1 cellular context compared by ENCODE assay signal in genomic region chr17:82097187-82097918, GRCh38.
TF ChIP-seq lines count a peak whose summit lies in the region.

No MANE protein-coding gene starts in this region.

TF ChIP-seq in K562, 482 proteins besides CTCF, POLR2A, EP300 and RAD21 (continued from another document and continues in another):
- TF ChIP-seq ATF6 (CRISPR knock-in tag; IDR thresholded peaks at IDR 0.05) (no peak), TAF7 (tag; IDR thresholded peaks at IDR 0.05) (no peak), STAG1 (CRISPR knock-in tag; IDR thresholded peaks at IDR 0.05; ENCODE audit: borderline replicate concordance) (no peak), GTF2F1 (IDR thresholded peaks at IDR 0.05; ENCODE audit: low read depth, low read length) (no peak), RFX1 (IDR thresholded peaks at IDR 0.05) (no peak), SREBF2 (CRISPR knock-in tag; IDR thresholded peaks at IDR 0.05) (no peak), DMBX1 (CRISPR knock-in tag; IDR thresholded peaks at IDR 0.05; ENCODE audit: borderline replicate concordance) (no peak), PHF8 (IDR thresholded peaks at IDR 0.05; ENCODE audit: borderline replicate concordance, low read length) (peak; percentile 10; the same call in 1 of the 2 replicates), TBL1XR1 (IDR thresholded peaks at IDR 0.05; ENCODE audit: low read length in 2 of 2) (no peak), RBM25 (IDR thresholded peaks at IDR 0.05; ENCODE audit: low read depth, low read length, severe bottlenecking) (no peak), RBM17 (IDR thresholded peaks at IDR 0.05; ENCODE audit: borderline replicate concordance, low read depth, low read length) (no peak), TGIF2 (CRISPR knock-in tag; IDR thresholded peaks at IDR 0.05) (peak; percentile 12; the same call in 1 of the 2 replicates), RBFOX2 (IDR thresholded peaks at IDR 0.05; ENCODE audit: low read depth, low read length) (peak; percentile 82), ATF4 (CRISPR knock-in tag; IDR thresholded peaks at IDR 0.05) (no peak), ZFP30 (CRISPR knock-in tag; IDR thresholded peaks at IDR 0.05; ENCODE audit: borderline replicate concordance) (no peak), ZBTB26 (CRISPR knock-in tag; IDR thresholded peaks at IDR 0.05) (no peak), THRA (IDR thresholded peaks at IDR 0.05) (no peak), MBD2 (IDR thresholded peaks at IDR 0.05; ENCODE audit: borderline replicate concordance, low read depth) (no peak), ZC3H8 (IDR thresholded peaks at IDR 0.05) (no peak), STAT5B (CRISPR knock-in tag; IDR thresholded peaks at IDR 0.05) (no peak), SMC3 (conservative IDR thresholded peaks at IDR 0.05; ENCODE audit: insufficient read depth, low read depth, low read length) (no peak), RBM34 (IDR thresholded peaks at IDR 0.05; ENCODE audit: borderline replicate concordance, insufficient read depth, low read length) (no peak), KDM1A (IDR thresholded peaks at IDR 0.05) (no peak; a peak in 1 of 4 replicates), NCOR1 (IDR thresholded peaks at IDR 0.05) (no peak), SMARCA5 (IDR thresholded peaks at IDR 0.05) (no peak), SRSF1 (IDR thresholded peaks at IDR 0.05; ENCODE audit: low read depth, low read length) (no peak), ZNF398 (CRISPR knock-in tag; IDR thresholded peaks at IDR 0.05) (no peak), MAFF (IDR thresholded peaks at IDR 0.05; ENCODE audit: low read length) (no peak), MYBL2 (IDR thresholded peaks at IDR 0.05; ENCODE audit: low read depth) (no peak), MYBL2 (CRISPR knock-in tag; IDR thresholded peaks at IDR 0.05; ENCODE audit: borderline replicate concordance) (no peak), FOXK1 (CRISPR knock-in tag; IDR thresholded peaks at IDR 0.05; ENCODE audit: borderline replicate concordance) (no peak), LCOR (CRISPR knock-in tag; IDR thresholded peaks at IDR 0.05) (no peak), ZNF263 (CRISPR knock-in tag; IDR thresholded peaks at IDR 0.05; ENCODE audit: borderline replicate concordance) (no peak), NEUROD1 (IDR thresholded peaks at IDR 0.05; ENCODE audit: borderline replicate concordance, low read depth, low read length, partially characterized antibody) (no peak)
- TF ChIP-seq, protein P1, sequence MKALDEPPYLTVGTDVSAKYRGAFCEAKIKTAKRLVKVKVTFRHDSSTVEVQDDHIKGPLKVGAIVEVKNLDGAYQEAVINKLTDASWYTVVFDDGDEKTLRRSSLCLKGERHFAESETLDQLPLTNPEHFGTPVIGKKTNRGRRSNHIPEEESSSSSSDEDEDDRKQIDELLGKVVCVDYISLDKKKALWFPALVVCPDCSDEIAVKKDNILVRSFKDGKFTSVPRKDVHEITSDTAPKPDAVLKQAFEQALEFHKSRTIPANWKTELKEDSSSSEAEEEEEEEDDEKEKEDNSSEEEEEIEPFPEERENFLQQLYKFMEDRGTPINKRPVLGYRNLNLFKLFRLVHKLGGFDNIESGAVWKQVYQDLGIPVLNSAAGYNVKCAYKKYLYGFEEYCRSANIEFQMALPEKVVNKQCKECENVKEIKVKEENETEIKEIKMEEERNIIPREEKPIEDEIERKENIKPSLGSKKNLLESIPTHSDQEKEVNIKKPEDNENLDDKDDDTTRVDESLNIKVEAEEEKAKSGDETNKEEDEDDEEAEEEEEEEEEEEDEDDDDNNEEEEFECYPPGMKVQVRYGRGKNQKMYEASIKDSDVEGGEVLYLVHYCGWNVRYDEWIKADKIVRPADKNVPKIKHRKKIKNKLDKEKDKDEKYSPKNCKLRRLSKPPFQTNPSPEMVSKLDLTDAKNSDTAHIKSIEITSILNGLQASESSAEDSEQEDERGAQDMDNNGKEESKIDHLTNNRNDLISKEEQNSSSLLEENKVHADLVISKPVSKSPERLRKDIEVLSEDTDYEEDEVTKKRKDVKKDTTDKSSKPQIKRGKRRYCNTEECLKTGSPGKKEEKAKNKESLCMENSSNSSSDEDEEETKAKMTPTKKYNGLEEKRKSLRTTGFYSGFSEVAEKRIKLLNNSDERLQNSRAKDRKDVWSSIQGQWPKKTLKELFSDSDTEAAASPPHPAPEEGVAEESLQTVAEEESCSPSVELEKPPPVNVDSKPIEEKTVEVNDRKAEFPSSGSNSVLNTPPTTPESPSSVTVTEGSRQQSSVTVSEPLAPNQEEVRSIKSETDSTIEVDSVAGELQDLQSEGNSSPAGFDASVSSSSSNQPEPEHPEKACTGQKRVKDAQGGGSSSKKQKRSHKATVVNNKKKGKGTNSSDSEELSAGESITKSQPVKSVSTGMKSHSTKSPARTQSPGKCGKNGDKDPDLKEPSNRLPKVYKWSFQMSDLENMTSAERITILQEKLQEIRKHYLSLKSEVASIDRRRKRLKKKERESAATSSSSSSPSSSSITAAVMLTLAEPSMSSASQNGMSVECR (CRISPR knock-in tag; IDR thresholded peaks at IDR 0.05) = peak; percentile 30; the same call in 1 of the 2 replicates
- TF ChIP-seq, protein P2, sequence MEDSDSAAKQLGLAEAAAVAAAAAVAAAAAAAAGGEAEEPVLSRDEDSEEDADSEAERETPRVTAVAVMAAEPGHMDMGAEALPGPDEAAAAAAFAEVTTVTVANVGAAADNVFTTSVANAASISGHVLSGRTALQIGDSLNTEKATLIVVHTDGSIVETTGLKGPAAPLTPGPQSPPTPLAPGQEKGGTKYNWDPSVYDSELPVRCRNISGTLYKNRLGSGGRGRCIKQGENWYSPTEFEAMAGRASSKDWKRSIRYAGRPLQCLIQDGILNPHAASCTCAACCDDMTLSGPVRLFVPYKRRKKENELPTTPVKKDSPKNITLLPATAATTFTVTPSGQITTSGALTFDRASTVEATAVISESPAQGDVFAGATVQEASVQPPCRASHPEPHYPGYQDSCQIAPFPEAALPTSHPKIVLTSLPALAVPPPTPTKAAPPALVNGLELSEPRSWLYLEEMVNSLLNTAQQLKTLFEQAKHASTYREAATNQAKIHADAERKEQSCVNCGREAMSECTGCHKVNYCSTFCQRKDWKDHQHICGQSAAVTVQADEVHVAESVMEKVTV (CRISPR knock-in tag; IDR thresholded peaks at IDR 0.05) = no peak
